Comparison of ENCODE assay signal across 1 cellular context in the genomic region with DNA sequence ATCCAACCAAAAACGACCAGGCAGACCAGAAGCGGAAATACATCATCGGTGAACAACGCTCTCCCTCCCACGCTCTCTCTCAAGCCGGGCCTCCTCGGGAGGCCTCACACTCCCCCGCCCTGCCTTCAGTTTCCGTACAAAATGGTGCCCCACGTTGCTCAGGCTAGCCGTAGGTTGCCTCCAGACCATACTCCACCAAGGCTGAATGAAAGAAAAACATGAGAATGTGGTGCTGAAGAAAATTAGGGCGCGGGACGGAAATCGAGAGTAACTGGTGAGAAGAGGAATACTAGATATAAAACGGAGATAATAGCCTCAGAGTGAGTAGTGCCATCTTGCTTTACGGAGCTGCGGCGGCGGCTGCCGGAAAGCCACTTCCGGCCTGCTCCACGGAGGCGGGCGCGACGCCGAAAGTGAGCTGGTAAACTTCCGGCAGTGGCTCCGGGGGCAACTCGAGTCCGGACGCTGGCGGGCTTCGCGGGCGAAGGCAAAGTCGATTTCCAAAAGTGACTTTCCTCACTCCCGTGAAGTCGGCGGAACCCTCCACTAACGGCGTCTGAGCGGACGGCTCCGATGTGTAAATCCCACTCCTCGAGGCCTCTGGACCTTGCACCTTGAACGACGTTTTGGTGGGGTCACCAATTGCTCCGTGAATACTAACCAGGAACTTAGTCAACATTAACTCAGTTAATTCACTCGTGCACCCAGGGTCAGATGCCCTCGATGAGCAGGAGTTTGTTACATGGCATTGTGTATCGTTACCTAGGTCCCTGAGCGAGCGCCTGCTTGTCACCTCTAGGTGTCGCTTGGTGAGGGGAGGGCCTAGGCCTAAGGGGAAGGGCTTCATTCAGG.
TF ChIP-seq lines count a peak whose summit lies in the region.

SH3BP5L (minus strand) TSS at position 7 of the 852 bp plus-strand sequence. CDS start 980 bp downstream, outside the sequence.

TF ChIP-seq in K562, 482 proteins besides CTCF, POLR2A, EP300 and RAD21 (continued from another document and continues in another):
- TF ChIP-seq ZNF407 (IDR thresholded peaks at IDR 0.05; ENCODE audit: low read depth) (no peak), ADNP (tag; IDR thresholded peaks at IDR 0.05) (no peak), ZBTB12 (CRISPR knock-in tag; IDR thresholded peaks at IDR 0.05) (0 out of 2 replicates have a peak, but pooled peaks have one; percentile 47), ZNF133 (CRISPR knock-in tag; IDR thresholded peaks at IDR 0.05) (no peak), WHSC1 (IDR thresholded peaks at IDR 0.05; ENCODE audit: low read length) (no peak), PRDM10 (IDR thresholded peaks at IDR 0.05; ENCODE audit: partially characterized antibody) (no peak), KLF6 (CRISPR knock-in tag; IDR thresholded peaks at IDR 0.05; ENCODE audit: borderline replicate concordance) (no peak), CAMTA2 (CRISPR knock-in tag; conservative IDR thresholded peaks at IDR 0.05) (no peak), YBX1 (IDR thresholded peaks at IDR 0.05) (no peak), XRCC4 (IDR thresholded peaks at IDR 0.05; ENCODE audit: extremely low read depth, insufficient read depth, insufficient read length) (no peak), POLR2AphosphoS2 (IDR thresholded peaks at IDR 0.05; ENCODE audit: low read length) (no peak; the same call in 1 of the 2 replicates), RBM17 (IDR thresholded peaks at IDR 0.05; ENCODE audit: borderline replicate concordance, low read depth, low read length) (no peak), ZNF354B (CRISPR knock-in tag; IDR thresholded peaks at IDR 0.05) (no peak), ZNF444 (CRISPR knock-in tag; IDR thresholded peaks at IDR 0.05) (no peak), STAT6 (CRISPR knock-in tag; IDR thresholded peaks at IDR 0.05) (no peak; the same call in 1 of the 2 replicates), KDM1A (IDR thresholded peaks at IDR 0.05) (no peak), SMARCC2 (IDR thresholded peaks at IDR 0.05; ENCODE audit: low read depth) (no peak), HNRNPH1 (optimal IDR thresholded peaks at IDR 0.05; ENCODE audit: low read depth, low read length) (no peak), U2AF2 (optimal IDR thresholded peaks at IDR 0.05; ENCODE audit: low read depth, low read length) (no peak), TGIF2 (CRISPR knock-in tag; IDR thresholded peaks at IDR 0.05) (no peak), HNRNPUL1 (IDR thresholded peaks at IDR 0.05; ENCODE audit: low read length) (no peak), ZNF280A (IDR thresholded peaks at IDR 0.05; ENCODE audit: low read depth, partially characterized antibody) (no peak), RBM39 (optimal IDR thresholded peaks at IDR 0.05; ENCODE audit: low read depth, low read length) (no peak), CREB1 (IDR thresholded peaks at IDR 0.05) (peak; percentile 83), CREB1 (CRISPR knock-in tag; IDR thresholded peaks at IDR 0.05) (peak; percentile 78)
- TF ChIP-seq, protein P1, sequence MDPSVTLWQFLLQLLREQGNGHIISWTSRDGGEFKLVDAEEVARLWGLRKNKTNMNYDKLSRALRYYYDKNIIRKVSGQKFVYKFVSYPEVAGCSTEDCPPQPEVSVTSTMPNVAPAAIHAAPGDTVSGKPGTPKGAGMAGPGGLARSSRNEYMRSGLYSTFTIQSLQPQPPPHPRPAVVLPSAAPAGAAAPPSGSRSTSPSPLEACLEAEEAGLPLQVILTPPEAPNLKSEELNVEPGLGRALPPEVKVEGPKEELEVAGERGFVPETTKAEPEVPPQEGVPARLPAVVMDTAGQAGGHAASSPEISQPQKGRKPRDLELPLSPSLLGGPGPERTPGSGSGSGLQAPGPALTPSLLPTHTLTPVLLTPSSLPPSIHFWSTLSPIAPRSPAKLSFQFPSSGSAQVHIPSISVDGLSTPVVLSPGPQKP (CRISPR knock-in tag; IDR thresholded peaks at IDR 0.05): no peak
- TF ChIP-seq, protein P2, sequence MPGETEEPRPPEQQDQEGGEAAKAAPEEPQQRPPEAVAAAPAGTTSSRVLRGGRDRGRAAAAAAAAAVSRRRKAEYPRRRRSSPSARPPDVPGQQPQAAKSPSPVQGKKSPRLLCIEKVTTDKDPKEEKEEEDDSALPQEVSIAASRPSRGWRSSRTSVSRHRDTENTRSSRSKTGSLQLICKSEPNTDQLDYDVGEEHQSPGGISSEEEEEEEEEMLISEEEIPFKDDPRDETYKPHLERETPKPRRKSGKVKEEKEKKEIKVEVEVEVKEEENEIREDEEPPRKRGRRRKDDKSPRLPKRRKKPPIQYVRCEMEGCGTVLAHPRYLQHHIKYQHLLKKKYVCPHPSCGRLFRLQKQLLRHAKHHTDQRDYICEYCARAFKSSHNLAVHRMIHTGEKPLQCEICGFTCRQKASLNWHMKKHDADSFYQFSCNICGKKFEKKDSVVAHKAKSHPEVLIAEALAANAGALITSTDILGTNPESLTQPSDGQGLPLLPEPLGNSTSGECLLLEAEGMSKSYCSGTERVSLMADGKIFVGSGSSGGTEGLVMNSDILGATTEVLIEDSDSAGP (CRISPR knock-in tag; IDR thresholded peaks at IDR 0.05): no peak
- TF ChIP-seq, protein P3, sequence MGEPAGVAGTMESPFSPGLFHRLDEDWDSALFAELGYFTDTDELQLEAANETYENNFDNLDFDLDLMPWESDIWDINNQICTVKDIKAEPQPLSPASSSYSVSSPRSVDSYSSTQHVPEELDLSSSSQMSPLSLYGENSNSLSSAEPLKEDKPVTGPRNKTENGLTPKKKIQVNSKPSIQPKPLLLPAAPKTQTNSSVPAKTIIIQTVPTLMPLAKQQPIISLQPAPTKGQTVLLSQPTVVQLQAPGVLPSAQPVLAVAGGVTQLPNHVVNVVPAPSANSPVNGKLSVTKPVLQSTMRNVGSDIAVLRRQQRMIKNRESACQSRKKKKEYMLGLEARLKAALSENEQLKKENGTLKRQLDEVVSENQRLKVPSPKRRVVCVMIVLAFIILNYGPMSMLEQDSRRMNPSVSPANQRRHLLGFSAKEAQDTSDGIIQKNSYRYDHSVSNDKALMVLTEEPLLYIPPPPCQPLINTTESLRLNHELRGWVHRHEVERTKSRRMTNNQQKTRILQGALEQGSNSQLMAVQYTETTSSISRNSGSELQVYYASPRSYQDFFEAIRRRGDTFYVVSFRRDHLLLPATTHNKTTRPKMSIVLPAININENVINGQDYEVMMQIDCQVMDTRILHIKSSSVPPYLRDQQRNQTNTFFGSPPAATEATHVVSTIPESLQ (CRISPR knock-in tag; IDR thresholded peaks at IDR 0.05): peak; percentile 39; the same call in 1 of the 2 replicates
